Comparison of ENCODE assay signal across 11 cellular contexts in genomic region chr9:87685871-87686519, GRCh38. TPM values are rescaled to one million over a fixed set of nuclear protein-coding genes. Genes with fewer than 3 reads are reported as not detected.
DNase-seq lines count a peak whose midpoint lies in the region; ATAC-seq and TF ChIP-seq lines count a peak whose summit lies in the region.
"Had no signal": no experiment of that assay in that cellular context is flagged by ENCODE, and none has a peak within 500 bp of the region (broad histone marks: within the 10 kb centered on the region; RNA-seq: fewer than 3 reads in every experiment).

No MANE protein-coding gene starts in this region.

- H3K27me3 ChIP-seq in right cardiac atrium (ENCODE audit: control insufficient read depth, insufficient read depth) (no peaks in the 10 kb centered on the region), skeletal muscle tissue (ENCODE audit: control insufficient read depth in 3 of 3, insufficient read depth in 3 of 3, low read length in 3 of 3) (no peaks in the 10 kb centered on the region), tibial nerve (no peaks in the 10 kb centered on the region)

- no peak for TF ChIP-seq POLR2A in tibial nerve (IDR thresholded peaks at IDR 0.05)

- H3K9me3 ChIP-seq in right cardiac atrium (ENCODE audit: control insufficient read depth, low read length) (no peaks in the 10 kb centered on the region), skeletal muscle tissue (ENCODE audit: control insufficient read depth in 3 of 3, low read length in 3 of 3) (peaks cover 0 to 2% (median 0%) of the 10 kb centered on the region in 3 donors), tibial nerve (no peaks in the 10 kb centered on the region)

- H3K36me3 ChIP-seq in skeletal muscle tissue (ENCODE audit: control insufficient read depth in 3 of 3, insufficient read depth in 3 of 3, low read length in 3 of 3) (peaks cover 5 to 11% (median 10%) of the 10 kb centered on the region in 3 donors), tibial nerve (peaks cover 0 to 15% (median 0%) of the 10 kb centered on the region in 3 donors)

- ATAC-seq in right cardiac atrium: peak; percentile 82 to 89
- ATAC-seq in HG02870 (IDR thresholded peaks at IDR 0.05; ENCODE audit: unreplicated experiment): no peak

- intact Hi-C loops in right cardiac atrium (cut with DNase I): loop anchor here (2.0 to 10.0 kb wide), 3 partner anchors 127 to 359 kb away; no protein-coding TSS in a partner anchor

- DNase-seq in NCI-H748 (lab: John Stamatoyannopoulos, UW; ENCODE audit: unreplicated experiment): peak; percentile 20
- no peak for DNase-seq in NCI-H748 treated with DMSO at 0.1 percent for 48 hours (lab: John Stamatoyannopoulos, UW)
- peak; percentile 67 to 83 (median 70) for DNase-seq in right cardiac atrium
- DNase-seq in NCI-H1092 treated with DMSO at 0.1 percent for 48 hours (lab: John Stamatoyannopoulos, UW): no peak
- DNase-seq in tibial nerve (ENCODE audit: low spot score in 2 of 2): no peak
- DNase-seq: 8988T; activated naive CD4-positive, alpha-beta T cell treated with Interleukin-2 at 50 U/mL for 16 hours; T-helper 9 cell had no signal

- WGBS in right cardiac atrium: 65% methylated on average over 14 of the region's 14 CpGs
- 48 to 52% methylated on average over 13 to 14 of the region's 14 CpGs for WGBS in tibial nerve, 2 donors

- peak in 1 of 2 donors; percentile 46 for TF ChIP-seq EP300 in tibial nerve (IDR thresholded peaks at IDR 0.05)

- TF ChIP-seq CTCF in tibial nerve (IDR thresholded peaks at IDR 0.05): no peak

- H3K27ac ChIP-seq in angular gyrus (ENCODE audit: low read depth, low read length) (peak overlapping the region; percentile 8), right cardiac atrium (ENCODE audit: low read length) (no peak overlapping the region), skeletal muscle tissue (ENCODE audit: low read depth, low read length) (peak overlapping the region; percentile 5), tibial nerve (peak overlapping the region in 2 of 4 donors; percentile 23 to 36)

- H3K4me1 ChIP-seq in right cardiac atrium (ENCODE audit: control insufficient read depth, insufficient read depth, low read length): no peaks in the 10 kb centered on the region
- peaks cover 0 to 14% (median 3%) of the 10 kb centered on the region in 3 donors for H3K4me1 ChIP-seq in skeletal muscle tissue (ENCODE audit: control insufficient read depth in 3 of 3, insufficient read depth in 3 of 3, low read length in 3 of 3)
- peaks cover 0 to 23% (median 5%) of the 10 kb centered on the region in 4 donors for H3K4me1 ChIP-seq in tibial nerve

- H3K9ac ChIP-seq in skeletal muscle tissue (ENCODE audit: low read depth in 1 of 3, low read length in 3 of 3): no peak overlapping the region

- H3K4me3 ChIP-seq in right cardiac atrium (ENCODE audit: low read length): no peak overlapping the region
- H3K4me3 ChIP-seq in skeletal muscle tissue (ENCODE audit: low read length in 3 of 3): no peak overlapping the region
- no peak overlapping the region for H3K4me3 ChIP-seq in tibial nerve

RNA-seq across cellular contexts. Expression of gene CTSL, which starts 39.9 kb away (rescaled TPM):
- total RNA-seq in right cardiac atrium: 100 to 1,000 TPM; 140 to 173 (median 143) TPM
- 150 TPM for polyA plus RNA-seq in right cardiac atrium
- 45.9 TPM for total RNA-seq in skeletal muscle tissue
- 100 to 1,000 TPM in 2 of 4 donors, 10 to 100 TPM in 2; 77.7 to 181 (median 100) TPM for total RNA-seq in tibial nerve

Comparison
In these comparisons a context has a peak if more than half of its experiments do, and no peak if none do; other contexts are left out.
1. DNase-seq: peak in NCI-H748 (single experiment) and right cardiac atrium (3 of 3); none in NCI-H748 treated with DMSO at 0.1 percent for 48 hours (single experiment), NCI-H1092 treated with DMSO at 0.1 percent for 48 hours (single experiment) and tibial nerve (0 of 2).